ENCODE assay signal across 10 cellular contexts in the genomic region with DNA sequence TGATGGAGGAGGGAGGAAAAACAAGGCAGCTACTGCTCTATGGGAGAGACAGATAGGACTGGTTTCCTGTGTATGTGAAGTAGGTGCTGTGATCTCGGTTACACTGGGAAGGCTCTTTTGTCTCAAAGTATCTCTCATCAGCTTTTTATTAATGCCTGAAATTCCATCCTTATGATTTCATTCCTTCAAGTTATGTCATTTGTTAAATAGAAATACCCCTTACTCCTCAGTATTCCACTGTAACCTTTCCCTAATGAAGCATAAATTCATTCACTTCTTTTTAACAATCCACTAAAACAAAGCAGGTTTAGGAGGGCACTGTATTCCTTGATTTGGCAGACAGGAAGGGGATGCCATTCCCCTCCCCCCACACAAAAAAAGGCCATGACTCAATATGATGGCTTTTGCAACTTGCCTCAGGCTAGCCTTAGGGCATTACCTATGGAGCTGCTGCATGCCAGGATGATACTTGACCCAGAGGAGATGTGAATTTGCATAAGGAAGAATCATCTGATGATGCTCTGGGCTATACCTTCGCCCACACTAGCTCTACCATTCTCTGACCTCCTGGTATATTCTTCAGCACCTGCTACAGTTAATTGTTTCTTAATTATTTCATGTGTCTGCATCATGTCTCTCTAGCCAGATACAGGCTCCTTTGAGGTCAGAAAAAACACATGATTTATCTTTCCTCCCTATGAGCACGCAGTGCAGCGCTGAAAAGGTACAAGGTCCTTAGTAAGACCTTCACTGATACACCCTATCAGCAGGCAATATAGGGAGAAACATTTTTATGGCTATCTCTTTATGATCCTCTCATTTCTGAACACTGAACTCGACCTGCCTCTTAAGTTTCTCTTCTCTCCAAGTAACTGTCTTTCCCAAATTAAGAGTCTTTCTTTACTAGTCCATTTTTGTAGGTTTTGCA. TPM values are rescaled to one million over a fixed set of nuclear protein-coding genes. Genes with fewer than 3 reads are reported as not detected.
DNase-seq lines count a peak whose midpoint lies in the region; ATAC-seq and TF ChIP-seq lines count a peak whose summit lies in the region.
"Had no signal": no experiment of that assay in that cellular context is flagged by ENCODE, and none has a peak within 500 bp of the region (broad histone marks: within the 10 kb centered on the region; RNA-seq: fewer than 3 reads in every experiment).

No MANE protein-coding gene starts in this region.

- H3K27me3 Mint-ChIP-seq in chondrocyte (ENCODE audit: low read depth): no peaks in the 10 kb centered on the region
- no peaks in the 10 kb centered on the region for H3K27me3 Mint-ChIP-seq in natural killer cell (ENCODE audit: low read depth in 2 of 2)

- DNase-seq in EH (ENCODE audit: low read depth) (peak; percentile 81), M059J (ENCODE audit: low read depth) (peak; percentile 82), chondrocyte (ENCODE audit: low spot score) (no peak), natural killer cell (no peak), OCI-M1 (lab: John Stamatoyannopoulos, UW) (no peak)
- DNase-seq in activated CD4-positive, CD25-positive, alpha-beta regulatory T cell treated with anti-CD3 and anti-CD28 coated beads, Interleukin-2, amount 50 U/mL, for 72 hours: no peak
- DNase-seq: erythroblast, nephron progenitor cell had no signal

- TF ChIP-seq CTCF in chondrocyte (IDR thresholded peaks at IDR 0.05) (no peak), natural killer cell (IDR thresholded peaks at IDR 0.05) (no peak)

- H3K36me3 Mint-ChIP-seq in chondrocyte (ENCODE audit: low read depth) (no peaks in the 10 kb centered on the region), natural killer cell (no peaks in the 10 kb centered on the region)

- H3K4me1 Mint-ChIP-seq in chondrocyte (ENCODE audit: low read depth): peaks cover 49% of the 10 kb centered on the region
- peaks cover 88 to 93% of the 10 kb centered on the region in 2 donors for H3K4me1 Mint-ChIP-seq in natural killer cell

- H3K4me3 Mint-ChIP-seq in chondrocyte (ENCODE audit: unreplicated experiment) (no peak overlapping the region), natural killer cell (no peak overlapping the region)
- H3K4me3 Mint-ChIP-seq: nephron progenitor cell had no signal

- ATAC-seq in natural killer cell: peak in 1 of 3 donors; percentile 22
- no peak for ATAC-seq in GM19023 (IDR thresholded peaks at IDR 0.05; ENCODE audit: unreplicated experiment)
- ATAC-seq in GM18861 (IDR thresholded peaks at IDR 0.05; ENCODE audit: unreplicated experiment): no peak

- intact Hi-C loops in natural killer cell (cut with micrococcal nuclease): no loop called here

- H3K27ac Mint-ChIP-seq in chondrocyte (ENCODE audit: unreplicated experiment) (peak overlapping the region; percentile 12), natural killer cell (peak overlapping the region; percentile 5 to 54)
- H3K27ac Mint-ChIP-seq: nephron progenitor cell had no signal

- no peaks in the 10 kb centered on the region for H3K9me3 Mint-ChIP-seq in chondrocyte (ENCODE audit: low read depth)
- H3K9me3 Mint-ChIP-seq in natural killer cell: no peaks in the 10 kb centered on the region

RNA-seq across cellular contexts. Expression of gene NR3C1, which starts 26.3 kb away (rescaled TPM):
- 48.0 and 65.3 TPM in 2 replicates for total RNA-seq in M059J (2014; rRNA removed; shearing (Covaris generic))
- total RNA-seq in chondrocyte: 37.1 to 46.4 TPM (median 44.6 TPM) in 3 replicates
- 100 to 1,000 TPM; 147 to 168 (median 165) TPM for total RNA-seq in natural killer cell

Comparison
In these comparisons a context has a peak if more than half of its experiments do, and no peak if none do; other contexts are left out.
1. DNase-seq: peak in EH (single experiment) and M059J (single experiment); none in chondrocyte (single experiment), natural killer cell (single experiment), activated CD4-positive, CD25-positive, alpha-beta regulatory T cell treated with anti-CD3 and anti-CD28 coated beads, Interleukin-2, amount 50 U/mL, for 72 hours (single experiment) and OCI-M1 (single experiment).